In the genomic region with DNA sequence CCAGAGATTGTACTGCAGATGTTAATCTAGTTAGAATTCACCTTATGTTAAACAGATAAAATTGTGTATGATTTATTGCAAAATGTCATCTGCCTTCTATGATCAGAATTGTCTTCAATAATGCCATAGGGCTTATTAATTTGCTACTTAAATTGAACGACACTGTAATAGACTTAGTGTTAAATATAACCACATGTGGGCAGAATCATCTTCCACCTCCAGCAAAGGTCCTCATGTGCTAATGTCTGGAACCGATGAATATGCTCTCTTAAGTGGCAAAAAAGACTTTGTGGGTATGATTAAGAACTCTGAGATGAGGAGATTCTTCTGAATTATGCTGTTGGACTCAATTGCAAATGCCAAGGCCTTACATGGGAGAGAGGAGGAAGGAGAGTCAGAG, we compare ENCODE assay signal across 30 cellular contexts. TPM values are rescaled to one million over a fixed set of nuclear protein-coding genes. Genes with fewer than 3 reads are reported as not detected.
DNase-seq lines count a peak whose midpoint lies in the region; ATAC-seq lines count a peak whose summit lies in the region.
"Had no signal": no experiment of that assay in that cellular context is flagged by ENCODE, and none has a peak within 500 bp of the region (broad histone marks: within the 10 kb centered on the region; RNA-seq: fewer than 3 reads in every experiment).

No MANE protein-coding gene starts in this region.

- H3K4me1 Mint-ChIP-seq in activated naive CD4-positive, alpha-beta T cell treated with anti-CD3 and anti-CD28 coated beads, Interleukin-2, amount 50 U/mL, for 24 hours, result no peaks in the 10 kb centered on the region
- H3K4me1 Mint-ChIP-seq: CD4-positive, alpha-beta memory T cell; CD4-positive, CD25-positive, alpha-beta regulatory T cell; CD8-positive, alpha-beta memory T cell had no signal

- ATAC-seq in activated naive CD4-positive, alpha-beta T cell treated with anti-CD3 and anti-CD28 coated beads, Interleukin-2, amount 50 U/mL, for 72 hours, result no peak
- ATAC-seq: A549; CD8-positive, alpha-beta T cell had no signal

- H3K9me3 Mint-ChIP-seq in activated naive CD4-positive, alpha-beta T cell treated with anti-CD3 and anti-CD28 coated beads, Interleukin-2, amount 50 U/mL, for 24 hours, result no peaks in the 10 kb centered on the region
- H3K9me3 Mint-ChIP-seq in activated naive CD4-positive, alpha-beta T cell treated with anti-CD3 and anti-CD28 coated beads, Interleukin-2, amount 50 U/mL, for 72 hours, result no peaks in the 10 kb centered on the region
- H3K9me3 Mint-ChIP-seq: CD14-positive monocyte; CD4-positive, alpha-beta T cell; CD4-positive, CD25-positive, alpha-beta regulatory T cell; CD8-positive, alpha-beta memory T cell; CD8-positive, alpha-beta T cell had no signal

- no peaks in the 10 kb centered on the region for H3K36me3 Mint-ChIP-seq in activated naive CD4-positive, alpha-beta T cell treated with anti-CD3 and anti-CD28 coated beads, Interleukin-2, amount 50 U/mL, for 24 hours
- H3K36me3 Mint-ChIP-seq in activated naive CD4-positive, alpha-beta T cell treated with anti-CD3 and anti-CD28 coated beads, Interleukin-2, amount 50 U/mL, for 72 hours, result no peaks in the 10 kb centered on the region
- H3K36me3 Mint-ChIP-seq: CD14-positive monocyte; CD4-positive, alpha-beta memory T cell; CD4-positive, CD25-positive, alpha-beta regulatory T cell; CD8-positive, alpha-beta memory T cell; CD8-positive, alpha-beta T cell had no signal

- H3K4me3 Mint-ChIP-seq in activated naive CD4-positive, alpha-beta T cell treated with anti-CD3 and anti-CD28 coated beads, Interleukin-2, amount 50 U/mL, for 24 hours, result no peak overlapping the region
- H3K4me3 Mint-ChIP-seq: B cell; CD14-positive monocyte; CD4-positive, alpha-beta memory T cell; CD4-positive, alpha-beta T cell; CD4-positive, CD25-positive, alpha-beta regulatory T cell; CD8-positive, alpha-beta memory T cell; CD8-positive, alpha-beta T cell had no signal

- no peaks in the 10 kb centered on the region for H3K27me3 Mint-ChIP-seq in activated naive CD4-positive, alpha-beta T cell treated with anti-CD3 and anti-CD28 coated beads, Interleukin-2, amount 50 U/mL, for 24 hours
- H3K27me3 Mint-ChIP-seq: B cell; CD4-positive, alpha-beta memory T cell; CD4-positive, alpha-beta T cell had no signal

- no peak for DNase-seq in activated naive CD4-positive, alpha-beta T cell treated with anti-CD3 and anti-CD28 coated beads, Interleukin-2, amount 50 U/mL, for 72 hours (ENCODE audit: low spot score in 2 of 2)
- peak; percentile 58 for DNase-seq in putamen (ENCODE audit: low spot score)
- no peak for DNase-seq in dermis blood vessel endothelial cell
- DNase-seq: 8988T; ACHN; AML-193; BE2C; C1 segment of cervical spinal cord; Caco-2; Calu3; CD4-positive, alpha-beta memory T cell; CD4-positive, alpha-beta T cell; CD4-positive, CD25-positive, alpha-beta regulatory T cell; CD8-positive, alpha-beta memory T cell; CD8-positive, alpha-beta T cell; COR-L47; DMS 273 treated with DMSO at 0.1 percent for 48 hours; DMS153; DMS53; DMS79; DMS79 treated with DMSO at 0.1 percent for 48 hours; DND-41; EL had no signal

- peak overlapping the region; percentile 4 for H3K27ac Mint-ChIP-seq in activated naive CD4-positive, alpha-beta T cell treated with anti-CD3 and anti-CD28 coated beads, Interleukin-2, amount 50 U/mL, for 24 hours
- no peak overlapping the region for H3K27ac Mint-ChIP-seq in activated naive CD4-positive, alpha-beta T cell treated with anti-CD3 and anti-CD28 coated beads, Interleukin-2, amount 50 U/mL, for 72 hours
- H3K27ac Mint-ChIP-seq: B cell; CD4-positive, alpha-beta memory T cell; CD4-positive, alpha-beta T cell; CD4-positive, CD25-positive, alpha-beta regulatory T cell; CD8-positive, alpha-beta T cell had no signal

RNA-seq across cellular contexts. Expression of a gene that starts 4.3 kb away (rescaled TPM):
- not detected for total RNA-seq in activated naive CD4-positive, alpha-beta T cell treated with anti-CD3 and anti-CD28 coated beads, Interleukin-2, amount 50 U/mL, for 72 hours
- total RNA-seq in dermis blood vessel endothelial cell, result not detected in 2 replicates
- total RNA-seq: A172; A673; Caco-2; Calu3; CD4-positive, alpha-beta memory T cell; CD4-positive, alpha-beta T cell; CD4-positive, CD25-positive, alpha-beta regulatory T cell; CD8-positive, alpha-beta memory T cell; CD8-positive, alpha-beta T cell; Daoy had no signal

RNA-seq across cellular contexts. Expression of a gene that starts 14.5 kb away (rescaled TPM):
- total RNA-seq in activated naive CD4-positive, alpha-beta T cell treated with anti-CD3 and anti-CD28 coated beads, Interleukin-2, amount 50 U/mL, for 72 hours, result not detected
- total RNA-seq in dermis blood vessel endothelial cell, result not detected in 2 replicates
- total RNA-seq: A172; A673; Caco-2; Calu3; CD4-positive, alpha-beta memory T cell; CD4-positive, alpha-beta T cell; CD4-positive, CD25-positive, alpha-beta regulatory T cell; CD8-positive, alpha-beta memory T cell; CD8-positive, alpha-beta T cell; Daoy had no signal

RNA-seq across cellular contexts. Expression of a gene that starts 24.8 kb away (rescaled TPM):
- not detected for total RNA-seq in activated naive CD4-positive, alpha-beta T cell treated with anti-CD3 and anti-CD28 coated beads, Interleukin-2, amount 50 U/mL, for 72 hours
- total RNA-seq in dermis blood vessel endothelial cell, result not detected in 2 replicates
- total RNA-seq: A172; A673; B cell; Caco-2; Calu3; CD4-positive, alpha-beta memory T cell; CD4-positive, alpha-beta T cell; CD4-positive, CD25-positive, alpha-beta regulatory T cell; CD8-positive, alpha-beta memory T cell; CD8-positive, alpha-beta T cell; Daoy had no signal

RNA-seq across cellular contexts. Expression of a gene that starts 33.1 kb away (rescaled TPM):
- not detected for total RNA-seq in activated naive CD4-positive, alpha-beta T cell treated with anti-CD3 and anti-CD28 coated beads, Interleukin-2, amount 50 U/mL, for 72 hours
- not detected in 2 replicates for total RNA-seq in dermis blood vessel endothelial cell
- total RNA-seq: A172; A673; Caco-2; Calu3; CD4-positive, alpha-beta memory T cell; CD4-positive, alpha-beta T cell; CD4-positive, CD25-positive, alpha-beta regulatory T cell; CD8-positive, alpha-beta memory T cell; CD8-positive, alpha-beta T cell; Daoy had no signal

RNA-seq across cellular contexts. Expression of a gene that starts 56.0 kb away (rescaled TPM):
- not detected for total RNA-seq in activated naive CD4-positive, alpha-beta T cell treated with anti-CD3 and anti-CD28 coated beads, Interleukin-2, amount 50 U/mL, for 72 hours
- total RNA-seq in dermis blood vessel endothelial cell, result not detected in 2 replicates
- total RNA-seq: A172; A673; Caco-2; Calu3; CD4-positive, alpha-beta memory T cell; CD4-positive, alpha-beta T cell; CD4-positive, CD25-positive, alpha-beta regulatory T cell; CD8-positive, alpha-beta memory T cell; CD8-positive, alpha-beta T cell; Daoy had no signal
